ENCODE assay signal across 27 cellular contexts in the genomic region with DNA sequence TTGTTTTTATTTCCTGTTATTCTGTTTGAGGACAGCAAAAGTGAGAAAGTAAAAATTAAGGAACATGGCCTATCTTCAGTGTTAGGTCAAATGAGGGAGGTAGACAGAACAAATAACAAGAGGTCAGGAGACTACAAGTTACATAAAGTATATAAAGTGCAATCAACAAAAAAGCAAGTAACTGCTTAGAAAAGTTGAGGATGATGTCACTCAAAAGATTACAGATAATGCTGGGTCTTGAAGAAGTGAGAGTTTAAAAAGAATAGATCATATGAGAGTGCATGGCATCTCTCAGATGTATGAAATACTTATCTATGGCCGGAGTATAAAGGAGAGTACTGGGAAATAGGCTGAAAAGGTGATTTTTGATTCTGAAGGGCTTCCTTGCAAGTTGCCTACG.
"Had no signal": no experiment of that assay in that cellular context is flagged by ENCODE, and none has a peak within 500 bp of the region (broad histone marks: within the 10 kb centered on the region; RNA-seq: fewer than 3 reads in every experiment).

No MANE protein-coding gene starts in this region.

- H3K4me1 ChIP-seq: stomach, suprapubic skin, testis, thyroid gland, tibial artery, tibial nerve, transverse colon, upper lobe of left lung, upper lobe of right lung, uterus, vagina had no signal

- H3K27ac ChIP-seq: stomach, suprapubic skin, testis, thoracic aorta, thyroid gland, tibial artery, tibial nerve, transverse colon, upper lobe of left lung, upper lobe of right lung, uterus, vagina had no signal

- DNase-seq: stimulated activated CD4-positive, alpha-beta T cell treated with anti-CD3 and anti-CD28 coated beads, Interleukin-2, amount 100 ng/mL, for 48 hours; stimulated activated CD4-positive, alpha-beta T cell treated with anti-CD3 and anti-CD28 coated beads, Interleukin-4, amount 100 ng/mL, for 1 hour; stimulated activated CD4-positive, alpha-beta T cell treated with anti-CD3 and anti-CD28 coated beads, Interleukin-4, amount 100 ng/mL, for 24 hours; stimulated activated CD4-positive, alpha-beta T cell treated with anti-CD3 and anti-CD28 coated beads, Interleukin-4, amount 100 ng/mL, for 4 hours; stimulated activated CD8-positive, alpha-beta memory T cell treated with anti-CD3 and anti-CD28 coated beads, Interleukin-4, amount 100 ng/mL, for 48 hours; stimulated activated naive B cell treated with anti-CD40 and anti-IgM and Interleukin-4, amounts not matched to agents 10 μg/mL and 1 μg/mL and 100 μg/mL, for 72 hours; stimulated activated naive CD4-positive, alpha-beta T cell; stimulated activated naive CD4-positive, alpha-beta T cell treated with Interleukin-2 at 50 U/mL for 16 hours; stimulated activated naive CD8-positive, alpha-beta T cell treated with anti-CD3 and anti-CD28 coated beads, Interleukin-15, amount 100 ng/mL, for 72 hours; stimulated activated naive CD8-positive, alpha-beta T cell treated with anti-CD3 and anti-CD28 coated beads, Interleukin-15, Interleukin-2, amounts not matched to agents 100 U/mL and 50 U/mL, for 24 hours; stomach; substantia nigra; testis; thyroid gland; tibial artery; transverse colon; trophoblast cell; upper lobe of left lung; upper lobe of right lung; uterus had no signal

- H3K27me3 ChIP-seq: stomach, suprapubic skin, testis, thyroid gland, tibial artery, tibial nerve, transverse colon, upper lobe of left lung, upper lobe of right lung, uterus, vagina had no signal

- H3K9me3 ChIP-seq: stomach, suprapubic skin, testis, thoracic aorta, thyroid gland, tibial artery, transverse colon, upper lobe of left lung, upper lobe of right lung, uterus, vagina had no signal

- ATAC-seq: stimulated activated effector memory CD8-positive, alpha-beta T cell treated with anti-CD3 and anti-CD28 coated beads, Interleukin-12 subunit alpha, Interleukin-12 subunit beta, amount 100 ng/mL, for 72 hours; stimulated activated memory B cell treated with anti-CD40 and anti-IgM and Interleukin-4, amounts not matched to agents 10 μg/mL and 1 μg/mL and 100 μg/mL, for 72 hours; stimulated activated naive B cell treated with anti-CD40 and anti-IgM and Interleukin-4, amounts not matched to agents 10 μg/mL and 1 μg/mL and 100 μg/mL, for 72 hours; stimulated activated naive CD8-positive, alpha-beta T cell treated with anti-CD3 and anti-CD28 coated beads, Interleukin-15, amount 100 ng/mL, for 72 hours; stimulated activated naive CD8-positive, alpha-beta T cell treated with anti-CD3 and anti-CD28 coated beads, Interleukin-15, Interleukin-2, amounts not matched to agents 100 U/mL and 50 U/mL, for 24 hours; upper lobe of right lung had no signal

- H3K4me3 ChIP-seq: stomach, suprapubic skin, testis, thoracic aorta, thyroid gland, tibial artery, tibial nerve, transverse colon, upper lobe of left lung, upper lobe of right lung, uterus, vagina had no signal

- H3K36me3 ChIP-seq: suprapubic skin, thyroid gland, transverse colon, upper lobe of left lung, upper lobe of right lung, uterus had no signal

- FAIRE-seq: urothelium cell line had no signal
